8 cellular contexts compared by ENCODE assay signal in the genomic region with DNA sequence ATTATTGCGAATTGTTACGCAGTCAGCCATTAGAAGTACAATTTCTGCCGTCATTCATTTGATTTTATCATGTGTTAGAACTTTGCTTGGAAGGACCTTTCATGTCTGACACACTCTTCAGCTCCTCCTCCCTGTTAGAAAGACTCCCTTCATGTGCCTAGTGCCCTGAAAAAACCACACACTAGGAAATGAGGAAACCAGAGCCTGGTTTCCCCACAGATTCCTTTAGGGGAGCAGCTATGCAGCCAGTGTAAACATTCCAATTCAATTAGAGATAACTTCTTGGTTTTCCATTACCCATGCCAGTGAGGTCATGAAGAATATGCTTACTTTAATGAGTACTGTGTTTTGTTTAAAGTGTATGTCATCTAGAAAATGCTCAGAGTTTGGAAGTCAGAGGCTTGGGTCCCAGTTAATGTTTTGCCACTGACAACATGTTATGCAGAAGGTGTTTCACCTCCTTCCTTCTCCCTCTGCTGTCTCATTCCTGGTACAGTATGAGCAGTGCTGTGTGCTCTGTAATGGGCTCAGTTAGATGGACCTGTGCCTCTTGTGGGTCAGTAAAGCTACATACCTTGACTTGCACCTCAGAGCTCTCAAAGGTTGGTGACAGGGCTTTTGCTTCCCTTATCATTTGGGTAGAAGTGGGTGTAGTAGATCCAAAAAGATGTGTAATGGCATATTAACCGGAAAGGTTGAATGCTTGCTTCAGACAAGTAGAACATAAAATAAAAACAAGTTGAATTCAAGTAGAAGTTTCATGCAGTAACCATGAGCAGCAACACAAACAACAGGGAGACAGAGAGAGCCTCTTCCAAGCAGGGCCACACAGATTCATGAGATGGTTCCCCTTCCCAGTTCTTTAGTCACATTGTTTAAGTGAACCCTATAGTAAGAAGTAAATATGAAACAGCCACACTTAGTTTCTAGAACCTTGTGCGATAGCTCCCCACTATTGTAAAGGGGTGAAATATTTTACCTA. TPM values are rescaled to one million over a fixed set of nuclear protein-coding genes. Genes with fewer than 3 reads are reported as not detected.
DNase-seq lines count a peak whose midpoint lies in the region; ATAC-seq, FAIRE-seq and TF ChIP-seq lines count a peak whose summit lies in the region.

No MANE protein-coding gene starts in this region.

- H3K79me2 ChIP-seq in MM.1S (ENCODE audit: low read length) = peaks cover 42% of the 10 kb centered on the region

- intact Hi-C loops in uterus (cut with DNase I; ENCODE audit: low total_unique reads) = no loop called here

- H3K4me3 Mint-ChIP-seq in central memory CD8-positive, alpha-beta T cell = peak overlapping the region; percentile 42
- H3K4me3 Mint-ChIP-seq in naive B cell = peak overlapping the region in 5 of 8 donors; percentile 33 to 70 (median 44)

- no peaks in the 10 kb centered on the region for H3K9me2 ChIP-seq in MM.1S (replicated peaks; ENCODE audit: insufficient read depth, low read length)

- H3K27ac Mint-ChIP-seq in central memory CD8-positive, alpha-beta T cell (ENCODE audit: low read depth) = peak overlapping the region; percentile 83
- peak overlapping the region; percentile 87 to 96 (median 90) for H3K27ac Mint-ChIP-seq in naive B cell

- H3K27ac ChIP-seq in KOPT-K1 (ENCODE audit: low read depth, low read length, poor library complexity, severe bottlenecking) (peak overlapping the region; percentile 95), MM.1S (ENCODE audit: low read length) (no peak overlapping the region), uterus (peak overlapping the region in 1 of 2 donors; percentile 37)

- H4K20me1 ChIP-seq in MM.1S (ENCODE audit: insufficient read depth, low read length) = no peaks in the 10 kb centered on the region

- peaks cover 15% of the 10 kb centered on the region for H3K4me1 ChIP-seq in MM.1S (ENCODE audit: low read length)
- no peaks in the 10 kb centered on the region for H3K4me1 ChIP-seq in uterus

- FAIRE-seq in GM12891 (lab: Jason Lieb, UNC) = peak; percentile 35

- H3K9me3 Mint-ChIP-seq in central memory CD8-positive, alpha-beta T cell = no peaks in the 10 kb centered on the region
- H3K9me3 Mint-ChIP-seq in naive B cell = peaks cover 0 to 2% (median 0%) of the 10 kb centered on the region in 7 donors

- H3K36me3 Mint-ChIP-seq in central memory CD8-positive, alpha-beta T cell (ENCODE audit: insufficient read depth) = peaks cover 9% of the 10 kb centered on the region
- H3K36me3 Mint-ChIP-seq in naive B cell = peaks cover 0 to 7% of the 10 kb centered on the region in 2 donors

- H3K36me3 ChIP-seq in KOPT-K1 (ENCODE audit: insufficient read depth, low read length) (no peaks in the 10 kb centered on the region), MM.1S (replicated peaks; ENCODE audit: insufficient read depth, low read length) (no peaks in the 10 kb centered on the region), uterus (no peaks in the 10 kb centered on the region)

- no peak overlapping the region for H3K9ac ChIP-seq in MM.1S (ENCODE audit: low read length)

- DNase-seq in GM12891 (ENCODE audit: insufficient read length, low spot score) = no peak
- DNase-seq in central memory CD8-positive, alpha-beta T cell (ENCODE audit: low spot score in 2 of 2) = no peak
- DNase-seq in naive B cell = no peak
- DNase-seq in MM.1S = no peak
- no peak for DNase-seq in activated effector memory CD4-positive, alpha-beta T cell treated with anti-CD3 and anti-CD28 coated beads, Interleukin-2, amount 50 U/mL, for 16 hours
- no peak for DNase-seq in uterus

- H2AFZ ChIP-seq in MM.1S (ENCODE audit: low read length) = no peak overlapping the region

- no peaks in the 10 kb centered on the region for H3K27me3 Mint-ChIP-seq in central memory CD8-positive, alpha-beta T cell
- no peaks in the 10 kb centered on the region for H3K27me3 Mint-ChIP-seq in naive B cell

- no peaks in the 10 kb centered on the region for H3K27me3 ChIP-seq in MM.1S (replicated peaks; ENCODE audit: insufficient read depth, low read length)
- no peaks in the 10 kb centered on the region for H3K27me3 ChIP-seq in uterus

- no peak for ATAC-seq in central memory CD8-positive, alpha-beta T cell (replicated peaks; ENCODE audit: extremely low read depth, poor library complexity, severe bottlenecking)
- ATAC-seq in naive B cell (ENCODE audit: low read depth in 2 of 2) (peak; percentile 34 to 39), GM18867 (IDR thresholded peaks at IDR 0.05; ENCODE audit: unreplicated experiment) (no peak)

- no peak overlapping the region for H3K4me2 ChIP-seq in MM.1S (ENCODE audit: low read depth, low read length)

- H3K4me1 Mint-ChIP-seq in central memory CD8-positive, alpha-beta T cell = peaks cover 74% of the 10 kb centered on the region
- H3K4me1 Mint-ChIP-seq in naive B cell = peaks cover 58 to 94% (median 71%) of the 10 kb centered on the region in 3 donors

- TF ChIP-seq CTCF in MM.1S (IDR thresholded peaks at IDR 0.05; ENCODE audit: low read length) = no peak
- TF ChIP-seq CTCF in uterus (IDR thresholded peaks at IDR 0.05) = no peak

- peaks cover 14% of the 10 kb centered on the region for H3K9me3 ChIP-seq in KOPT-K1 (ENCODE audit: insufficient read depth, low read length, poor library complexity, severe bottlenecking)
- H3K9me3 ChIP-seq in MM.1S (replicated peaks; ENCODE audit: insufficient read depth, low read length) = no peaks in the 10 kb centered on the region
- no peaks in the 10 kb centered on the region for H3K9me3 ChIP-seq in uterus

- no peak for TF ChIP-seq POLR2A in GM12891 (IDR thresholded peaks at IDR 0.05; ENCODE audit: low read depth, low read length)
- TF ChIP-seq POLR2A in uterus (IDR thresholded peaks at IDR 0.05) = no peak

- peaks cover 12% of the 10 kb centered on the region for H3F3A ChIP-seq in MM.1S (ENCODE audit: insufficient read depth, low read length)

- no peak overlapping the region for H3K4me3 ChIP-seq in MM.1S (ENCODE audit: low read length)
- H3K4me3 ChIP-seq in uterus = no peak overlapping the region

TF ChIP-seq in GM12891, 5 proteins besides CTCF, POLR2A, EP300 and RAD21:
- no peak for TF ChIP-seq PAX5 (IDR thresholded peaks at IDR 0.05; ENCODE audit: insufficient read depth, low read length, severe bottlenecking)
- TF ChIP-seq POLR2AphosphoS5 (IDR thresholded peaks at IDR 0.05; ENCODE audit: low read depth, low read length) = no peak
- TF ChIP-seq TAF1 (IDR thresholded peaks at IDR 0.05; ENCODE audit: low read depth, low read length) = no peak
- no peak for TF ChIP-seq POU2F2 (IDR thresholded peaks at IDR 0.05; ENCODE audit: low read depth, low read length)
- TF ChIP-seq SPI1 (IDR thresholded peaks at IDR 0.05; ENCODE audit: low read depth, low read length) = no peak

RNA-seq across cellular contexts. Expression of gene TNFAIP8, which starts 52.6 kb away (rescaled TPM):
- polyA plus RNA-seq in GM12891 (2012; ENCODE audit: low read depth, missing spikeins) = 82.8 TPM
- 100 to 1,000 TPM; 224 to 432 (median 315) TPM for polyA plus RNA-seq in naive B cell (ENCODE audit: low read depth in 6 of 6)
- total RNA-seq in uterus = 10 to 100 TPM in 3 of 4 donors, 1 to 10 TPM in 1; 2.0 to 42.7 (median 15.5) TPM

Comparison
In these comparisons a context has a peak if more than half of its experiments do, and no peak if none do; other contexts are left out.
1. ATAC-seq: peak in naive B cell (2 of 2); none in central memory CD8-positive, alpha-beta T cell (single experiment) and GM18867 (single experiment).